Comparison of ENCODE assay signal across 16 cellular contexts in the genomic region with DNA sequence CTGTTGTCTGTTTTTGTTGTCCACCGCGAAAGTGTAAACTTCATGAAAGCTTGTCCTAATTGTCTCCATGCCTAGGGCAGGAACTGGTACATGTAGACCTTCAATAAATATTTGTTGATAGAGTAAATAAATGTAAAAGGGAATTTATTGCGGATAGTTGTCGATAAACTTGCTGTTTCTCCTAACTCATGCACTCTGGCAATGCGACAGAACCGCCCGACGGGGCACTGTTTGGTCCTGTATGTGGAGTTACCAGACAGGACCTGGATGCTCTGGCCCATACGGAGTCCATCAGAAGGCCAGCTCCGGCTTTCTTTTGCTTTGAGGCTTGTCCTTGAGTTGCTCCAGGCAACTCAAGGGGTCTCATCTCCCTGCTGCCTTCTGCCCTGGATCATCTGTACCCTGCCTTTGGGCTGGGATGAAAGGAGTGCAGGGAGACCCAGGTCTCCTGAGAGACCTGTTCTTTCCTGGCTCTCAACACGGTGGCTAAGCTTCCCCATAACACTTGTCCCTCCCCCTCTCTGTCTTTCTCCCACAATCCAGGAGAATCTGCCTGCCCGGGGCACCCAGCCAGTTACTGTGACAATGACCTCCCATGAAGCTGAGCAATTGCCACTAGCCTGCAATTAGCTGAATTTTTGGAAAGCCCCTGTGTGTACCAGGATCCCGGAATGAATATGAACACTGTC.
DNase-seq lines count a peak whose midpoint lies in the region; ATAC-seq and TF ChIP-seq lines count a peak whose summit lies in the region.
"Had no signal": no experiment of that assay in that cellular context is flagged by ENCODE, and none has a peak within 500 bp of the region (broad histone marks: within the 10 kb centered on the region; RNA-seq: fewer than 3 reads in every experiment).

No MANE protein-coding gene starts in this region.

- H3K4me3 ChIP-seq in urinary bladder (ENCODE audit: low read depth, low read length) = no peak overlapping the region
- H3K4me3 ChIP-seq: MG63 had no signal

- intact Hi-C loops in posterior vena cava (cut with DNase I) = no loop called here

- TF ChIP-seq CTCF in VCaP (conservative IDR thresholded peaks at IDR 0.05) = no peak; the same call in 1 of the 2 replicates

- 66% methylated on average over 13 of the region's 13 CpGs for WGBS in urinary bladder

- no peaks in the 10 kb centered on the region for H3K4me1 ChIP-seq in urinary bladder (ENCODE audit: insufficient read depth)

- ATAC-seq in HG02938 (IDR thresholded peaks at IDR 0.05; ENCODE audit: unreplicated experiment) = no peak

- peak overlapping the region; percentile 57 for H3K27ac ChIP-seq in VCaP
- peak overlapping the region; percentile 75 for H3K27ac ChIP-seq in urinary bladder (ENCODE audit: low read depth)
- H3K27ac ChIP-seq: HL-60, RWPE1 had no signal

- DNase-seq in NCI-H2081 (lab: John Stamatoyannopoulos, UW) (peak; percentile 15 to 17), NCI-H2081 treated with DMSO at 0.1 percent for 48 hours (lab: John Stamatoyannopoulos, UW) (no peak), iPS-NIHi7 (ENCODE audit: extremely low spot score) (peak; percentile 32), posterior vena cava (ENCODE audit: low spot score) (no peak)
- no peak for DNase-seq in stimulated activated CD4-positive, alpha-beta T cell treated with anti-CD3 and anti-CD28 coated beads, Interleukin-4, amount 100 ng/mL, for 1 hour
- DNase-seq: KBM-7; MG63; NCI-H1092 treated with DMSO at 0.1 percent for 48 hours; NCI-H2029; NCI-H524; NK-92 treated with Interleukin-12 subunit alpha and Interleukin-12 subunit beta, amount 100 ng/mL, for 24 hours had no signal

- no peaks in the 10 kb centered on the region for H3K36me3 ChIP-seq in urinary bladder (ENCODE audit: insufficient read depth)
- H3K36me3 ChIP-seq: MG63 had no signal

Comparison
In these comparisons a context has a peak if more than half of its experiments do, and no peak if none do; other contexts are left out.
1. DNase-seq: peak in NCI-H2081 (2 of 2) and iPS-NIHi7 (single experiment); none in NCI-H2081 treated with DMSO at 0.1 percent for 48 hours (single experiment), posterior vena cava (single experiment) and stimulated activated CD4-positive, alpha-beta T cell treated with anti-CD3 and anti-CD28 coated beads, Interleukin-4, amount 100 ng/mL, for 1 hour (single experiment).